8 cellular contexts compared by ENCODE assay signal in the genomic region with DNA sequence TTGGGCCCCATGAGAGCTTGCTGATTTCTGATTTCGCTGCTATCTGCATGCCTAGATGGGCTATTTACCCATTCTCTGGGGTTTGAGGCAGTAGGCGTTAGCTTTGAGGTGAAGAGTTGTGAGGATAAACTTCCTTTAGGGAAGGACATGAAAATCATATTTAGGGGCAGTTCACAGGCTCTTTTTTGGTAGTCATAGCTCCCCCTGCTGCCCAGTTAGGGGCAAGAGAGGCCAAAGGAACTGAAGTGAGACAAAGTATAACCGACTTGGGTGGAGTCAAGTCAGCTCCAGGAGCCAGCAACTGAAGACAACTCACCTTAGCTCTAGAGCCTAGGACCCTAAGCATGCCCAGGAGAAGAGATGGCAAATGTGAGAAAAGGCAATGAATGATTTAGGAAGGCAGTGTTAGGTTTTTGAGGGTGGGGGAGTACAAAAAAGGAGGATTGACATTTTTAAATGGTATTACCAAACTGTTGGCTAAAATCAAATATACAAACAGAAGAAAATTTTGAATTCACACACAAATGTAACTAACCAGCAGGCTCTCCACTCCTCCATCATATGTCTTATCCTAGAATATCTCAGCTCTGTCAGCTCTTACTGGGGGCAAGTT.
DNase-seq lines count a peak whose midpoint lies in the region; ATAC-seq, FAIRE-seq and TF ChIP-seq lines count a peak whose summit lies in the region.

No MANE protein-coding gene starts in this region.

- no peak overlapping the region for H3K4me3 Mint-ChIP-seq in activated T-helper 17 cell treated with anti-CD3 and anti-CD28 coated beads, Interleukin-2, amount 50 U/mL, for 72 hours

- intact Hi-C loops in ovary (cut with DNase I) (loop anchor here in 2 of 4 donors (5.0 kb wide), 2 partner anchors 622 to 822 kb away; no protein-coding TSS in a partner anchor), upper lobe of right lung (cut with DNase I) (no loop called here)

- H3K4me3 ChIP-seq in Karpas-422 (ENCODE audit: low read length) (no peak overlapping the region), ovary (no peak overlapping the region), upper lobe of right lung (no peak overlapping the region)

- no peaks in the 10 kb centered on the region for H4K20me1 ChIP-seq in Karpas-422 (ENCODE audit: insufficient read depth, low read depth, low read length)

- no peak overlapping the region for H3K9ac ChIP-seq in Karpas-422 (ENCODE audit: low read length)

- H3K79me2 ChIP-seq in Karpas-422 (ENCODE audit: low read length), result no peaks in the 10 kb centered on the region

- H3K9me3 ChIP-seq in Karpas-422 (ENCODE audit: low read length) (no peaks in the 10 kb centered on the region), ovary (no peaks in the 10 kb centered on the region), upper lobe of right lung (no peaks in the 10 kb centered on the region)

- no peak overlapping the region for H3K4me2 ChIP-seq in Karpas-422 (ENCODE audit: low read depth, low read length, poor library complexity, severe bottlenecking)

- H3K9me3 Mint-ChIP-seq in activated T-helper 17 cell treated with anti-CD3 and anti-CD28 coated beads, Interleukin-2, amount 50 U/mL, for 72 hours, result no peaks in the 10 kb centered on the region

- no peak for TF ChIP-seq POLR2A in ovary (IDR thresholded peaks at IDR 0.05)

- H2AFZ ChIP-seq in Karpas-422 (ENCODE audit: low read length), result no peak overlapping the region

- peak; percentile 16 for FAIRE-seq in D721Med (lab: Jason Lieb, UNC)
- no peak for FAIRE-seq in RCC 7860 (lab: Jason Lieb, UNC)

- H3K4me1 Mint-ChIP-seq in activated T-helper 17 cell treated with anti-CD3 and anti-CD28 coated beads, Interleukin-2, amount 50 U/mL, for 72 hours, result no peaks in the 10 kb centered on the region

- ATAC-seq in GM21447 (IDR thresholded peaks at IDR 0.05; ENCODE audit: unreplicated experiment) (peak; percentile 64), foreskin keratinocyte (peak; percentile 55), upper lobe of right lung (peak; percentile 95)
- ATAC-seq in activated T-helper 17 cell treated with anti-CD3 and anti-CD28 coated beads, Interleukin-2, amount 50 U/mL, for 72 hours (replicated peaks), result peak; percentile 55

- peak; percentile 20 for DNase-seq in D721Med (ENCODE audit: insufficient read length, low spot score)
- DNase-seq in Karpas-422, result peak; percentile 84
- peak; percentile 63 for DNase-seq in RCC 7860 (ENCODE audit: low spot score)
- DNase-seq in foreskin keratinocyte, result peak; percentile 27 to 64
- peak; percentile 28 to 67 (median 58) for DNase-seq in ovary
- DNase-seq in upper lobe of right lung, result no peak

- TF ChIP-seq CTCF in D721Med (IDR thresholded peaks at IDR 0.05; ENCODE audit: insufficient read depth, missing control alignments), result peak; percentile 76
- TF ChIP-seq CTCF in foreskin keratinocyte (conservative IDR thresholded peaks at IDR 0.05), result peak; percentile 84
- peak in 2 of 3 donors; percentile 29 to 54 for TF ChIP-seq CTCF in ovary (IDR thresholded peaks at IDR 0.05)
- TF ChIP-seq CTCF in upper lobe of right lung (IDR thresholded peaks at IDR 0.05), result peak; percentile 82

- no peaks in the 10 kb centered on the region for H3K9me2 ChIP-seq in Karpas-422 (replicated peaks; ENCODE audit: insufficient read depth, low read length)

- no peak for TF ChIP-seq EP300 in ovary (IDR thresholded peaks at IDR 0.05)

- H3K27ac ChIP-seq in Karpas-422 (ENCODE audit: low read length) (no peak overlapping the region), foreskin keratinocyte (no peak overlapping the region), ovary (no peak overlapping the region), upper lobe of right lung (no peak overlapping the region)

- H3K36me3 Mint-ChIP-seq in activated T-helper 17 cell treated with anti-CD3 and anti-CD28 coated beads, Interleukin-2, amount 50 U/mL, for 72 hours (ENCODE audit: low read depth), result no peaks in the 10 kb centered on the region

- no peaks in the 10 kb centered on the region for H3K4me1 ChIP-seq in Karpas-422 (ENCODE audit: low read length)
- peaks cover 19% of the 10 kb centered on the region for H3K4me1 ChIP-seq in foreskin keratinocyte
- H3K4me1 ChIP-seq in ovary (ENCODE audit: insufficient read depth), result no peaks in the 10 kb centered on the region
- no peaks in the 10 kb centered on the region for H3K4me1 ChIP-seq in upper lobe of right lung

- no peaks in the 10 kb centered on the region for H3K27me3 ChIP-seq in Karpas-422 (ENCODE audit: low read length)
- H3K27me3 ChIP-seq in foreskin keratinocyte, result no peaks in the 10 kb centered on the region
- no peaks in the 10 kb centered on the region for H3K27me3 ChIP-seq in ovary
- H3K27me3 ChIP-seq in upper lobe of right lung, result no peaks in the 10 kb centered on the region

- peaks cover 39% of the 10 kb centered on the region for H3K27me3 Mint-ChIP-seq in activated T-helper 17 cell treated with anti-CD3 and anti-CD28 coated beads, Interleukin-2, amount 50 U/mL, for 72 hours

- WGBS in ovary, 3 donors, result 31 to 34% (median 31%) methylated on average over 3 of the region's 3 CpGs

- H3K27ac Mint-ChIP-seq in activated T-helper 17 cell treated with anti-CD3 and anti-CD28 coated beads, Interleukin-2, amount 50 U/mL, for 72 hours, result no peak overlapping the region

- H3K36me3 ChIP-seq in Karpas-422 (ENCODE audit: insufficient read depth, low read length) (no peaks in the 10 kb centered on the region), ovary (no peaks in the 10 kb centered on the region), upper lobe of right lung (no peaks in the 10 kb centered on the region)
